In genomic region chr1:43253173-43253572, GRCh38 we compare ENCODE assay signal across 24 cellular contexts. TPM values are rescaled to one million over a fixed set of nuclear protein-coding genes. Genes with fewer than 3 reads are reported as not detected.
"Had no signal": no experiment of that assay in that cellular context is flagged by ENCODE, and none has a peak within 500 bp of the region (broad histone marks: within the 10 kb centered on the region; RNA-seq: fewer than 3 reads in every experiment).

No MANE protein-coding gene starts in this region.

- H3K4me3 Mint-ChIP-seq: effector memory CD8-positive, alpha-beta T cell; natural killer cell; neural crest cell had no signal

- H3K4me1 ChIP-seq: gastrocnemius medialis, vagina had no signal

- H3K9me3 ChIP-seq: esophagus muscularis mucosa, gastrocnemius medialis, heart right ventricle, ovary, stomach, vagina had no signal

- H3K4me3 ChIP-seq: esophagus muscularis mucosa, gastrocnemius medialis, heart right ventricle, ovary, stomach, vagina had no signal

- H3K27me3 ChIP-seq: esophagus muscularis mucosa, gastrocnemius medialis, heart right ventricle, ovary, stomach, vagina had no signal

- H3K4me1 Mint-ChIP-seq: natural killer cell, neural crest cell had no signal

- H3K27ac ChIP-seq: epithelial cell of prostate, esophagus muscularis mucosa, gastrocnemius medialis, heart right ventricle, ovary, stomach, vagina had no signal

- H3K36me3 Mint-ChIP-seq: natural killer cell had no signal

- H3K27ac Mint-ChIP-seq: effector memory CD8-positive, alpha-beta T cell; natural killer cell; progenitor cell of endocrine pancreas had no signal

- DNase-seq: effector memory CD8-positive, alpha-beta T cell; gastrocnemius medialis; heart right ventricle; hypothalamus; kidney glomerular epithelial cell; mammary epithelial cell; natural killer cell; nucleus accumbens; ovary; right cardiac atrium; stimulated activated CD4-positive, alpha-beta T cell treated with anti-CD3 and anti-CD28 coated beads, Interleukin-4, amount 100 ng/mL, for 1 hour; stimulated activated CD8-positive, alpha-beta memory T cell treated with anti-CD3 and anti-CD28 coated beads, Interleukin-4, amount 100 ng/mL, for 48 hours; stimulated activated naive CD4-positive, alpha-beta T cell; stomach; substantia nigra; trophoblast cell had no signal

- H3K36me3 ChIP-seq: esophagus muscularis mucosa, gastrocnemius medialis, heart right ventricle, ovary, stomach, vagina had no signal

- ATAC-seq: effector memory CD8-positive, alpha-beta T cell; gastrocnemius medialis; heart right ventricle; right cardiac atrium had no signal

- H3K9me3 Mint-ChIP-seq: effector memory CD8-positive, alpha-beta T cell; natural killer cell had no signal

RNA-seq across cellular contexts. Expression of gene TMEM125, which starts 16.6 kb away (rescaled TPM):
- total RNA-seq: gastrocnemius medialis, myocyte, natural killer cell had no signal

RNA-seq across cellular contexts. Expression of gene C1orf210, which starts 32.2 kb away (rescaled TPM):
- total RNA-seq: cerebellum, esophagus muscularis mucosa, fibroblast of villous mesenchyme, heart right ventricle, myocyte, natural killer cell, neural crest cell, right cardiac atrium had no signal
- polyA plus RNA-seq: heart right ventricle, ovary had no signal

RNA-seq across cellular contexts. Expression of gene TIE1, which starts 47.6 kb away (rescaled TPM):
- total RNA-seq: mammary epithelial cell had no signal
- polyA plus RNA-seq: mammary epithelial cell had no signal
